ENCODE assay signal across 8 cellular contexts in the genomic region with DNA sequence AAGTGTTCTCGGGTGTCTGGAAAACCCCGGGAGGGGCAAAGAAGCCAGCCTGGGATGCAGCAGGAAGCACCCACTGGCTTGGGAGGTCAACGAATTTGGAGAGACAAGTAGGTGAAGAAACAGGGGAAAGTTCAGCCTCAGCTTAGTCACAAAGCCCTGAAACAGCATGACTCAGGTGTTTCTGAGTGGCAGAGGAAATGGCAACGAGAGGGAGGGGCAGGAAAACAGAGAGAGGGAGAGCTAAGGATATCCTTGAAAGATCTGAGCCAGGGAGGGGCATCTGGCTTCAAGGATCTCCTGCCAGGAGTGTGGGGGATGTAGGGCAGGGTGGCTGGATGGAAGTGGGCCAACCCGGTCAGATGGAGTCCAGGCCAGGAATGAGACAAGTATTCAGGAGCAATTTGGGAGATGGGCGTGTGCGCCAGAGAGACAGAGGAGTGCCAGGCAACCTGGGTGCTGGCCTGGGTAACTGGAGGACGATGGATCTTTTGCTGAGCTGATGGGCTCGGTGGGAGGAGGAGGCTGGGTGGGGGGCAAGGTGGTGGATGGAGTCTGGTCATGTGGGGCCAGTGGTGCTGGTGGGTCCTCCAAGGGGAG. TPM values are rescaled to one million over a fixed set of nuclear protein-coding genes. Genes with fewer than 3 reads are reported as not detected.
DNase-seq lines count a peak whose midpoint lies in the region; ATAC-seq and TF ChIP-seq lines count a peak whose summit lies in the region.

No MANE protein-coding gene starts in this region.

- ATAC-seq in GM21381 (IDR thresholded peaks at IDR 0.05; ENCODE audit: unreplicated experiment) (no peak), GM18873 (IDR thresholded peaks at IDR 0.05; ENCODE audit: low FRiP score, unreplicated experiment) (no peak)

- no peaks in the 10 kb centered on the region for H3K9me3 ChIP-seq in mucosa of rectum (ENCODE audit: control insufficient read depth in 2 of 2, low read length in 2 of 2)

- H3K27ac ChIP-seq in HL-60 (replicated peaks): peak overlapping the region; percentile 25
- H3K27ac ChIP-seq in coronary artery: peak overlapping the region; percentile 10 to 75
- H3K27ac ChIP-seq in mucosa of rectum (ENCODE audit: low read depth in 2 of 2, low read length in 2 of 2): peak overlapping the region; percentile 77 to 90

- H3K4me3 ChIP-seq in HL-60 (replicated peaks; ENCODE audit: insufficient read depth, low read length): no peak overlapping the region
- no peak overlapping the region for H3K4me3 ChIP-seq in coronary artery
- peak overlapping the region in 1 of 2 donors; percentile 28 for H3K4me3 ChIP-seq in mucosa of rectum (ENCODE audit: low read length in 2 of 2)

- TF ChIP-seq CTCF in HL-60 (IDR thresholded peaks at IDR 0.05; ENCODE audit: insufficient read depth, low read length): no peak
- TF ChIP-seq CTCF in coronary artery (IDR thresholded peaks at IDR 0.05): no peak

- H3K27me3 ChIP-seq in HL-60 (ENCODE audit: insufficient read depth, poor library complexity, severe bottlenecking) (no peaks in the 10 kb centered on the region), mucosa of rectum (ENCODE audit: control insufficient read depth in 2 of 2, insufficient read depth in 2 of 2, low read length in 2 of 2) (no peaks in the 10 kb centered on the region)

- DNase-seq in AML-193 (lab: John Stamatoyannopoulos, UW) (peak; percentile 86 to 88), HL-60 (ENCODE audit: low read depth in 1 of 2, low spot score in 1 of 2) (peak in 1 of 2 experiments; percentile 66), SK-MEL-5 (ENCODE audit: low read depth, low spot score) (peak; percentile 55), coronary artery (ENCODE audit: low spot score) (no peak), NCI-H1694 (lab: John Stamatoyannopoulos, UW) (no peak)

- in situ Hi-C loops in SK-MEL-5 (cut with HindIII; ENCODE audit: low pct_unique_long_range_greater_than_20kb, low sequenced_read_pairs): no loop called here

- peak overlapping the region in 1 of 2 donors; percentile 48 for H3K9ac ChIP-seq in mucosa of rectum (ENCODE audit: low read depth in 1 of 2, low read length in 2 of 2)

- H3K4me1 ChIP-seq in mucosa of rectum (ENCODE audit: control insufficient read depth in 2 of 2, insufficient read depth in 2 of 2, low read length in 2 of 2): peaks cover 37 to 56% of the 10 kb centered on the region in 2 donors

- peaks cover 0 to 13% of the 10 kb centered on the region in 2 donors for H3K36me3 ChIP-seq in mucosa of rectum (ENCODE audit: control insufficient read depth in 2 of 2, insufficient read depth in 2 of 2, low read length in 2 of 2)

RNA-seq across cellular contexts. Expression of gene ABCC3, which starts 27.2 kb away (rescaled TPM):
- total RNA-seq in SK-MEL-5 (2014; rRNA removed; shearing (Covaris generic)): not detected in 2 replicates
- 0.01 and 0.06 TPM in 2 replicates for polyA plus RNA-seq in SK-MEL-5 (2015; cell fraction: cytosol; rRNA removed)
- polyA plus RNA-seq in SK-MEL-5 (2015; cell fraction: nucleus; rRNA removed): 0.07 and 5.5 TPM in 2 replicates

RNA-seq across cellular contexts. Expression of gene ANKRD40, which starts 45.8 kb away (rescaled TPM):
- 49.0 and 53.4 TPM in 2 replicates for total RNA-seq in SK-MEL-5 (2014; rRNA removed; shearing (Covaris generic))
- 34.2 and 47.7 TPM in 2 replicates for polyA plus RNA-seq in SK-MEL-5 (2015; cell fraction: cytosol; rRNA removed)
- 46.5 and 52.8 TPM in 2 replicates for polyA plus RNA-seq in SK-MEL-5 (2015; cell fraction: nucleus; rRNA removed)

RNA-seq across cellular contexts. Expression of gene LUC7L3, which starts 57.5 kb away (rescaled TPM):
- total RNA-seq in SK-MEL-5 (2014; rRNA removed; shearing (Covaris generic)): 29.4 and 38.2 TPM in 2 replicates
- 43.9 and 48.5 TPM in 2 replicates for polyA plus RNA-seq in SK-MEL-5 (2015; cell fraction: cytosol; rRNA removed)
- 626 and 866 TPM in 2 replicates for polyA plus RNA-seq in SK-MEL-5 (2015; cell fraction: nucleus; rRNA removed)

Comparison
In these comparisons a context has a peak if more than half of its experiments do, and no peak if none do; other contexts are left out.
1. DNase-seq: peak in AML-193 (2 of 2) and SK-MEL-5 (single experiment); none in coronary artery (single experiment) and NCI-H1694 (single experiment).
2. H3K27ac ChIP-seq: peak in every context shown above with its lines; median percentile 84 in mucosa of rectum; 42 in coronary artery; 25 in HL-60.